ENCODE assay signal across 12 cellular contexts in genomic region chr9:34085581-34086500, GRCh38. TPM values are rescaled to one million over a fixed set of nuclear protein-coding genes. Genes with fewer than 3 reads are reported as not detected.
A peak's percentile ranks its signal among the peaks of the same experiment; 100 is the strongest.
DNase-seq lines count a peak whose midpoint lies in the region; ATAC-seq and TF ChIP-seq lines count a peak whose summit lies in the region.
"Had no signal": no experiment of that assay in that cellular context is flagged by ENCODE, and none has a peak within 500 bp of the region (broad histone marks: within the 10 kb centered on the region; RNA-seq: fewer than 3 reads in every experiment).

No MANE protein-coding gene starts in this region.

- no peaks in the 10 kb centered on the region for H3K9me3 Mint-ChIP-seq in stimulated activated naive CD8-positive, alpha-beta T cell treated with anti-CD3 and anti-CD28 coated beads, Interleukin-15, amount 100 ng/mL, for 72 hours

- H3K9me2 ChIP-seq in OCI-LY1 (ENCODE audit: low read depth, low read length) = no peaks in the 10 kb centered on the region

- H3K4me3 ChIP-seq in OCI-LY1 (ENCODE audit: low read depth, low read length, poor library complexity, severe bottlenecking) (no peak overlapping the region), lower lobe of right lung (no peak overlapping the region)
- H3K4me3 ChIP-seq: GM12878, ovary had no signal

- H3K4me2 ChIP-seq in OCI-LY1 (ENCODE audit: low read length) = no peak overlapping the region

- no peak overlapping the region for H3K9ac ChIP-seq in OCI-LY1 (ENCODE audit: low read length)

- H3K27me3 ChIP-seq in OCI-LY1 (ENCODE audit: insufficient read depth, low read length) (no peaks in the 10 kb centered on the region), lower lobe of right lung (ENCODE audit: low read depth) (no peaks in the 10 kb centered on the region)
- H3K27me3 ChIP-seq: ovary had no signal

- no peak overlapping the region for H3K27ac Mint-ChIP-seq in stimulated activated naive CD8-positive, alpha-beta T cell treated with anti-CD3 and anti-CD28 coated beads, Interleukin-15, amount 100 ng/mL, for 72 hours

- H3K27me3 Mint-ChIP-seq in stimulated activated naive CD8-positive, alpha-beta T cell treated with anti-CD3 and anti-CD28 coated beads, Interleukin-15, amount 100 ng/mL, for 72 hours = no peaks in the 10 kb centered on the region

- TF ChIP-seq CTCF in OCI-LY1 (IDR thresholded peaks at IDR 0.05; ENCODE audit: low read length) = no peak
- no peak for TF ChIP-seq CTCF in lower lobe of right lung (IDR thresholded peaks at IDR 0.05)

- intact Hi-C loops in lower lobe of right lung (cut with DNase I) = no loop called here

- H3K9me3 ChIP-seq in OCI-LY1 (ENCODE audit: low read length) = no peaks in the 10 kb centered on the region
- H3K9me3 ChIP-seq in lower lobe of right lung = no peaks in the 10 kb centered on the region
- H3K9me3 ChIP-seq: ovary had no signal

- peaks cover 18% of the 10 kb centered on the region for H3K4me1 ChIP-seq in OCI-LY1 (ENCODE audit: insufficient read depth, low read length, severe bottlenecking)
- H3K4me1 ChIP-seq in lower lobe of right lung = peaks cover 9% of the 10 kb centered on the region

- peaks cover 18% of the 10 kb centered on the region for H3K4me1 Mint-ChIP-seq in stimulated activated naive CD8-positive, alpha-beta T cell treated with anti-CD3 and anti-CD28 coated beads, Interleukin-15, amount 100 ng/mL, for 72 hours

- H2AFZ ChIP-seq in OCI-LY1 (ENCODE audit: low read length) = no peak overlapping the region

- no peaks in the 10 kb centered on the region for H4K20me1 ChIP-seq in OCI-LY1 (ENCODE audit: insufficient read depth, low read length)

- no peak overlapping the region for H3K4me3 Mint-ChIP-seq in stimulated activated naive CD8-positive, alpha-beta T cell treated with anti-CD3 and anti-CD28 coated beads, Interleukin-15, amount 100 ng/mL, for 72 hours

- DNase-seq in lower lobe of right lung = no peak
- no peak for DNase-seq in stimulated activated naive CD8-positive, alpha-beta T cell treated with anti-CD3 and anti-CD28 coated beads, Interleukin-15, amount 100 ng/mL, for 72 hours
- DNase-seq in dedifferentiated amniotic fluid mesenchymal stem cell (ENCODE audit: extremely low spot score) = no peak
- no peak for DNase-seq in ecto neural progenitor cell (ENCODE audit: low spot score)
- DNase-seq: kidney, NCI-H446 had no signal

- H3K36me3 ChIP-seq in OCI-LY1 (ENCODE audit: insufficient read depth, low read length) (peaks cover 58% of the 10 kb centered on the region), lower lobe of right lung (peaks cover 61% of the 10 kb centered on the region)
- H3K36me3 ChIP-seq: ovary had no signal

- H3F3A ChIP-seq in OCI-LY1 (ENCODE audit: insufficient read depth, low read length) = no peaks in the 10 kb centered on the region

- no peaks in the 10 kb centered on the region for H3K79me2 ChIP-seq in OCI-LY1 (ENCODE audit: insufficient read depth, low read length)

- ATAC-seq in lower lobe of right lung = no peak
- peak; percentile 37 for ATAC-seq in stimulated activated naive CD8-positive, alpha-beta T cell treated with anti-CD3 and anti-CD28 coated beads, Interleukin-15, amount 100 ng/mL, for 72 hours
- ATAC-seq in HG03521 (IDR thresholded peaks at IDR 0.05; ENCODE audit: unreplicated experiment) = no peak
- no peak for ATAC-seq in GM18870 (IDR thresholded peaks at IDR 0.05; ENCODE audit: unreplicated experiment)
- ATAC-seq: GM12878 had no signal

- peak overlapping the region; percentile 47 for H3K27ac ChIP-seq in OCI-LY1 (ENCODE audit: low read depth, low read length, poor library complexity, severe bottlenecking)
- H3K27ac ChIP-seq in angular gyrus (ENCODE audit: low read depth, low read length) = peak overlapping the region; percentile 67
- peak overlapping the region; percentile 49 for H3K27ac ChIP-seq in lower lobe of right lung

RNA-seq across cellular contexts. Expression of gene UBAP2, which starts 37.2 kb away (rescaled TPM):
- 33.3 TPM for total RNA-seq in lower lobe of right lung

RNA-seq across cellular contexts. Expression of gene DCAF12, which starts 40.7 kb away (rescaled TPM):
- total RNA-seq in lower lobe of right lung = 38.5 TPM
